ENCODE assay signal across 21 cellular contexts in genomic region chr1:117447661-117448060, GRCh38.
"Had no signal": no experiment of that assay in that cellular context is flagged by ENCODE, and none has a peak within 500 bp of the region (broad histone marks: within the 10 kb centered on the region; RNA-seq: fewer than 3 reads in every experiment).

No MANE protein-coding gene starts in this region.

- H3K4me2 ChIP-seq: hepatocyte, neural progenitor cell had no signal

- H3K27me3 ChIP-seq: gastrocnemius medialis, hepatocyte, neural progenitor cell, right atrium auricular region, spleen, uterus had no signal

- H2AFZ ChIP-seq: hepatocyte, neural progenitor cell, parathyroid adenoma had no signal

- DNase-seq: activated CD4-positive, alpha-beta T cell treated with anti-CD3 and anti-CD28 coated beads for 36 hours; activated CD4-positive, CD25-positive, alpha-beta regulatory T cell; activated CD8-positive, alpha-beta memory T cell treated with anti-CD3 and anti-CD28 coated beads, Interleukin-2, amount 10 ng/mL, durations not matched to agents 7 days and 5 days; activated CD8-positive, alpha-beta T cell treated with anti-CD3 and anti-CD28 coated beads, Interleukin-2, amount 10 ng/mL, durations not matched to agents 7 days and 5 days; activated naive CD8-positive, alpha-beta T cell treated with anti-CD3 and anti-CD28 coated beads, Interleukin-2, amount 50 U/mL, for 24 hours; activated T-cell treated with anti-CD3 and anti-CD28 coated beads, Interleukin-2, amount 50 U/mL, for 48 hours; anterior cingulate cortex; gastrocnemius medialis; glutamatergic neuron; left cardiac atrium; naive thymus-derived CD8-positive, alpha-beta T cell; occipital lobe; spleen; stimulated activated CD4-positive, alpha-beta T cell treated with anti-CD3 and anti-CD28 coated beads, Interleukin-2, amount 100 ng/mL, for 48 hours; stimulated activated naive CD8-positive, alpha-beta T cell treated with anti-CD3 and anti-CD28 coated beads, Interleukin-15, Interleukin-2, amounts not matched to agents 100 U/mL and 50 U/mL, for 24 hours; uterus had no signal

- H3K9ac ChIP-seq: neural progenitor cell, parathyroid adenoma had no signal

- H3K9me3 ChIP-seq: gastrocnemius medialis, thoracic aorta, uterus had no signal

- H3K4me3 ChIP-seq: gastrocnemius medialis, hepatocyte, neural progenitor cell, right atrium auricular region, spleen, thoracic aorta, uterus had no signal

- H3K79me2 ChIP-seq: hepatocyte, parathyroid adenoma had no signal

- H3K36me3 ChIP-seq: gastrocnemius medialis, neural progenitor cell, uterus had no signal

- H3K4me1 ChIP-seq: neural progenitor cell, parathyroid adenoma, right atrium auricular region, spleen, uterus had no signal

- H3K27ac ChIP-seq: gastrocnemius medialis, hepatocyte, neural progenitor cell, parathyroid adenoma, right atrium auricular region, spleen, thoracic aorta, uterus had no signal
